Comparison of ENCODE assay signal across 19 cellular contexts in genomic region chr12:57530396-57531142, GRCh38. TPM values are rescaled to one million over a fixed set of nuclear protein-coding genes. Genes with fewer than 3 reads are reported as not detected.
DNase-seq lines count a peak whose midpoint lies in the region; ATAC-seq and TF ChIP-seq lines count a peak whose summit lies in the region.
"Had no signal": no experiment of that assay in that cellular context is flagged by ENCODE, and none has a peak within 500 bp of the region (broad histone marks: within the 10 kb centered on the region; RNA-seq: fewer than 3 reads in every experiment).

No MANE protein-coding gene starts in this region.

- H3K4me3 ChIP-seq in prostate gland: no peak overlapping the region
- H3K4me3 ChIP-seq: sigmoid colon had no signal

- no peaks in the 10 kb centered on the region for H3K4me1 ChIP-seq in prostate gland (replicated peaks)

- DNase-seq in Calu3: no peak
- DNase-seq in T-helper 17 cell: no peak
- DNase-seq in nephron progenitor cell: no peak
- DNase-seq in foreskin melanocyte: no peak
- DNase-seq in NK-92 treated with Interleukin-12 subunit alpha and Interleukin-12 subunit beta, amount 100 ng/mL, for 24 hours (lab: John Stamatoyannopoulos, UW): no peak
- no peak for DNase-seq in prostate gland (ENCODE audit: low spot score)
- DNase-seq in HUDEP-2 (lab: John Stamatoyannopoulos, UW; ENCODE audit: unreplicated experiment in 76 of 76): no peak
- DNase-seq: activated CD4-positive, alpha-beta T cell treated with anti-CD3 and anti-CD28 coated beads for 36 hours; CD4-positive, CD25-positive, alpha-beta regulatory T cell; cortex of kidney; DMS153; GDM1; naive thymus-derived CD4-positive, alpha-beta T cell; NCI-H1105 treated with DMSO at 0.1 percent for 48 hours; NCI-H2081 treated with DMSO at 0.1 percent for 48 hours; NCI-H510A treated with DMSO at 0.1 percent for 48 hours; sigmoid colon had no signal

- H3K9me3 ChIP-seq in T-helper 17 cell (ENCODE audit: control insufficient read depth, low read length, poor library complexity, severe bottlenecking): no peaks in the 10 kb centered on the region
- no peaks in the 10 kb centered on the region for H3K9me3 ChIP-seq in prostate gland
- H3K9me3 ChIP-seq: sigmoid colon had no signal

- no peak for TF ChIP-seq POLR2A in prostate gland (IDR thresholded peaks at IDR 0.05)

- H3K4me1 Mint-ChIP-seq in Calu3 (ENCODE audit: low read depth, unreplicated experiment) (no peaks in the 10 kb centered on the region), T-helper 17 cell (peaks cover 7% of the 10 kb centered on the region), nephron progenitor cell (peaks cover 8% of the 10 kb centered on the region)

- H3K27ac Mint-ChIP-seq in Calu3 (ENCODE audit: unreplicated experiment) (no peak overlapping the region), T-helper 17 cell (peak overlapping the region; percentile 60), nephron progenitor cell (peak overlapping the region; percentile 54)
- H3K27ac Mint-ChIP-seq: activated CD4-positive, alpha-beta T cell treated with anti-CD3 and anti-CD28 coated beads for 36 hours had no signal

- CTCF ChIA-PET in Calu3 (lab: Charles Lee): interaction anchor here (1.7 kb wide), 1 partner anchor 9 kb away, joined by 3 read pairs; no protein-coding TSS in a partner anchor

- 86% methylated on average over 5 of the region's 5 CpGs for WGBS in prostate gland

- ATAC-seq in T-helper 17 cell: no peak
- ATAC-seq: activated CD4-positive, alpha-beta T cell treated with anti-CD3 and anti-CD28 coated beads for 36 hours; naive thymus-derived CD4-positive, alpha-beta T cell had no signal

- peaks cover 84% of the 10 kb centered on the region for H3K36me3 Mint-ChIP-seq in Calu3 (ENCODE audit: insufficient read depth, unreplicated experiment)
- H3K36me3 Mint-ChIP-seq in T-helper 17 cell (ENCODE audit: low read depth): peaks cover 2% of the 10 kb centered on the region
- peaks cover 58% of the 10 kb centered on the region for H3K36me3 Mint-ChIP-seq in nephron progenitor cell (ENCODE audit: low read depth)

- TF ChIP-seq CTCF in 22Rv1 (IDR thresholded peaks at IDR 0.05): no peak
- no peak for TF ChIP-seq CTCF in Calu3 (IDR thresholded peaks at IDR 0.05; ENCODE audit: unreplicated experiment)
- TF ChIP-seq CTCF in nephron progenitor cell (IDR thresholded peaks at IDR 0.05): no peak
- TF ChIP-seq CTCF in prostate gland (IDR thresholded peaks at IDR 0.05): no peak

- H3K27me3 Mint-ChIP-seq in Calu3 (ENCODE audit: unreplicated experiment): no peaks in the 10 kb centered on the region
- no peaks in the 10 kb centered on the region for H3K27me3 Mint-ChIP-seq in T-helper 17 cell
- H3K27me3 Mint-ChIP-seq in nephron progenitor cell (ENCODE audit: low read depth, poor library complexity): peaks cover 5% of the 10 kb centered on the region
- H3K27me3 Mint-ChIP-seq: activated CD4-positive, alpha-beta T cell treated with anti-CD3 and anti-CD28 coated beads for 36 hours; CD4-positive, CD25-positive, alpha-beta regulatory T cell; memory B cell; naive thymus-derived CD4-positive, alpha-beta T cell had no signal

- H3K36me3 ChIP-seq in prostate gland: peaks cover 14 to 18% of the 10 kb centered on the region in 2 donors

- intact Hi-C loops in Calu3 (cut with micrococcal nuclease; ENCODE audit: unreplicated experiment) (no loop called here), prostate gland (cut with DNase I) (no loop called here)

- peak overlapping the region; percentile 46 for H3K27ac ChIP-seq in 22Rv1
- H3K27ac ChIP-seq in prostate gland: peak overlapping the region in 1 of 2 donors; percentile 26

- H3K9me3 Mint-ChIP-seq in Calu3 (ENCODE audit: low read depth, unreplicated experiment): no peaks in the 10 kb centered on the region
- no peaks in the 10 kb centered on the region for H3K9me3 Mint-ChIP-seq in nephron progenitor cell
- H3K9me3 Mint-ChIP-seq: CD4-positive, CD25-positive, alpha-beta regulatory T cell; memory B cell; naive thymus-derived CD4-positive, alpha-beta T cell had no signal

- TSS peak; percentile 60 for BruUV-seq in Calu3 (replicated peaks; lab: Mats Ljungman, UMichigan)

- H3K27me3 ChIP-seq in prostate gland (replicated peaks; ENCODE audit: insufficient read depth): no peaks in the 10 kb centered on the region
- H3K27me3 ChIP-seq: sigmoid colon had no signal

- H3K4me3 Mint-ChIP-seq in Calu3 (ENCODE audit: low read depth, unreplicated experiment) (no peak overlapping the region), T-helper 17 cell (no peak overlapping the region), nephron progenitor cell (no peak overlapping the region)
- H3K4me3 Mint-ChIP-seq: activated CD4-positive, alpha-beta T cell treated with anti-CD3 and anti-CD28 coated beads for 36 hours; memory B cell; naive thymus-derived CD4-positive, alpha-beta T cell had no signal

RNA-seq across cellular contexts. Expression of gene MBD6, which starts 7.9 kb away (rescaled TPM):
- total RNA-seq in Calu3 (2022) (119 and 127 TPM in 2 replicates), T-helper 17 cell (10 to 100 TPM; 82.4 to 93.5 TPM), prostate gland (10 to 100 TPM; 54.5 to 92.1 TPM)

RNA-seq across cellular contexts. Expression of gene DDIT3, which starts 10.3 kb away (rescaled TPM):
- total RNA-seq in Calu3 (2022): 70.2 and 80.5 TPM in 2 replicates
- 100 to 1,000 TPM; 115 to 145 TPM for total RNA-seq in T-helper 17 cell
- 10 to 100 TPM; 39.0 to 51.8 TPM for total RNA-seq in prostate gland

RNA-seq across cellular contexts. Expression of gene DCTN2, which starts 16.4 kb away (rescaled TPM):
- 121 and 131 TPM in 2 replicates for total RNA-seq in Calu3 (2022)
- 10 to 100 TPM; 63.9 to 78.8 TPM for total RNA-seq in T-helper 17 cell
- 100 to 1,000 TPM; 131 to 157 TPM for total RNA-seq in prostate gland

RNA-seq across cellular contexts. Expression of gene KIF5A, which starts 19.3 kb away (rescaled TPM):
- total RNA-seq in Calu3 (2022): 0.10 TPM in 1 of 2 replicates, not detected in the other
- under 1 TPM; 0.35 to 0.63 TPM for total RNA-seq in T-helper 17 cell
- total RNA-seq in prostate gland: 1 to 10 TPM in 1 of 2 donors, under 1 TPM in 1; 0.50 to 3.7 TPM

RNA-seq across cellular contexts. Expression of gene MARS1, which starts 42.7 kb away (rescaled TPM):
- total RNA-seq in Calu3 (2022) (358 and 369 TPM in 2 replicates), T-helper 17 cell (100 to 1,000 TPM; 175 to 180 TPM), prostate gland (10 to 100 TPM; 67.2 to 90.0 TPM)
